ENCODE assay signal across 17 cellular contexts in genomic region chr22:31647516-31647915, GRCh38. TPM values are rescaled to one million over a fixed set of nuclear protein-coding genes. Genes with fewer than 3 reads are reported as not detected.
A peak's percentile ranks its signal among the peaks of the same experiment; 100 is the strongest.
DNase-seq lines count a peak whose midpoint lies in the region; ATAC-seq and TF ChIP-seq lines count a peak whose summit lies in the region.
"Had no signal": no experiment of that assay in that cellular context is flagged by ENCODE, and none has a peak within 500 bp of the region (broad histone marks: within the 10 kb centered on the region; RNA-seq: fewer than 3 reads in every experiment).

No MANE protein-coding gene starts in this region.

- DNase-seq in AG20443 (ENCODE audit: low spot score): peak; percentile 74
- DNase-seq in HFFc6: peak; percentile 87
- peak; percentile 86 for DNase-seq in brain microvascular endothelial cell
- DNase-seq in kidney glomerular epithelial cell (lab: John Stamatoyannopoulos, UW): peak; percentile 15
- DNase-seq in NAMALWA (ENCODE audit: low spot score): no peak
- no peak for DNase-seq in activated CD4-positive, alpha-beta T cell treated with anti-CD3 and anti-CD28 coated beads for 4 hours
- DNase-seq: activated CD4-positive, alpha-beta T cell treated with anti-CD3 and anti-CD28 coated beads for 1 hour; activated naive CD4-positive, alpha-beta T cell; CD4-positive, alpha-beta memory T cell; effector memory CD8-positive, alpha-beta T cell; MM.1S; NCI-H524 had no signal

- peak overlapping the region; percentile 67 for H3K4me3 Mint-ChIP-seq in HFFc6
- H3K4me3 Mint-ChIP-seq: CD4-positive, alpha-beta memory T cell; effector memory CD8-positive, alpha-beta T cell had no signal

- H3K4me3 ChIP-seq in brain microvascular endothelial cell (ENCODE audit: low read depth, low read length): no peak overlapping the region
- H3K4me3 ChIP-seq: right atrium auricular region, SK-N-MC, vagina had no signal

- H3K36me3 ChIP-seq in brain microvascular endothelial cell (replicated peaks): peaks cover 2% of the 10 kb centered on the region

- H3K27me3 Mint-ChIP-seq in HFFc6 (ENCODE audit: insufficient read depth): peaks cover 1% of the 10 kb centered on the region
- H3K27me3 Mint-ChIP-seq: CD4-positive, alpha-beta memory T cell; effector memory CD8-positive, alpha-beta T cell had no signal

- ATAC-seq in HG03432 (IDR thresholded peaks at IDR 0.05; ENCODE audit: unreplicated experiment): no peak
- ATAC-seq in HG02798 (IDR thresholded peaks at IDR 0.05; ENCODE audit: poor library complexity, unreplicated experiment): no peak
- ATAC-seq: effector memory CD8-positive, alpha-beta T cell had no signal

- TF ChIP-seq CTCF in HFFc6 (IDR thresholded peaks at IDR 0.05) (no peak), brain microvascular endothelial cell (IDR thresholded peaks at IDR 0.05; ENCODE audit: low read depth, low read length, missing control alignments) (no peak)

- H3K36me3 Mint-ChIP-seq in HFFc6 (ENCODE audit: low read depth): peaks cover 6% of the 10 kb centered on the region; the same call in 1 of the 2 replicates

- H3K27ac ChIP-seq in brain microvascular endothelial cell: peak overlapping the region; percentile 92
- H3K27ac ChIP-seq: right atrium auricular region, SK-N-MC, vagina had no signal

- H3K9me3 Mint-ChIP-seq in HFFc6: no peaks in the 10 kb centered on the region
- H3K9me3 Mint-ChIP-seq: CD4-positive, alpha-beta memory T cell; effector memory CD8-positive, alpha-beta T cell had no signal

- H3K27ac Mint-ChIP-seq in HFFc6: peak overlapping the region; percentile 96

- peaks cover 44% of the 10 kb centered on the region for H3K4me1 Mint-ChIP-seq in HFFc6 (ENCODE audit: low read depth)

- H3K27me3 ChIP-seq in brain microvascular endothelial cell (replicated peaks): no peaks in the 10 kb centered on the region
- H3K27me3 ChIP-seq: right atrium auricular region, vagina had no signal

- in situ Hi-C loops in brain microvascular endothelial cell (cut with HindIII; ENCODE audit: low pct_ligation_motif_present, low sequenced_read_pairs): no loop called here

RNA-seq across cellular contexts. Expression of gene PISD, which starts 14.5 kb away (rescaled TPM):
- 10 to 100 TPM; 38.4 to 47.3 (median 43.3) TPM for total RNA-seq in HFFc6 (2021; fragmentation: NEBNext Ultra II Directional; extraction: Animal tissue kit (Norgen Biotek cat#: 25700))

Comparison
In these comparisons a context has a peak if more than half of its experiments do, and no peak if none do; other contexts are left out.
1. DNase-seq: peak in AG20443 (single experiment), HFFc6 (single experiment), brain microvascular endothelial cell (single experiment) and kidney glomerular epithelial cell (single experiment); none in NAMALWA (single experiment) and activated CD4-positive, alpha-beta T cell treated with anti-CD3 and anti-CD28 coated beads for 4 hours (0 of 2).